In genomic region chr16:72787130-72787518, GRCh38 we compare ENCODE assay signal across 8 cellular contexts.
A peak's percentile ranks its signal among the peaks of the same experiment; 100 is the strongest.
DNase-seq lines count a peak whose midpoint lies in the region; ATAC-seq and TF ChIP-seq lines count a peak whose summit lies in the region.

No MANE protein-coding gene starts in this region.

- H3K4me3 ChIP-seq in GM23248 (peak overlapping the region; percentile 67), smooth muscle cell (peak overlapping the region; percentile 59)

- H3K9me3 ChIP-seq in GM23248 (ENCODE audit: low read depth), result no peaks in the 10 kb centered on the region
- no peaks in the 10 kb centered on the region for H3K9me3 ChIP-seq in T-helper 17 cell (ENCODE audit: control insufficient read depth, low read length, poor library complexity, severe bottlenecking)
- H3K9me3 ChIP-seq in smooth muscle cell (replicated peaks; ENCODE audit: low read depth), result no peaks in the 10 kb centered on the region

- H2AFZ ChIP-seq in GM23248 (peak overlapping the region; percentile 81), smooth muscle cell (ENCODE audit: low read depth) (peak overlapping the region; percentile 81)

- H3K36me3 Mint-ChIP-seq in T-helper 17 cell (ENCODE audit: low read depth), result peaks cover 2% of the 10 kb centered on the region

- TF ChIP-seq CTCF in smooth muscle cell (IDR thresholded peaks at IDR 0.05; ENCODE audit: borderline replicate concordance, insufficient read depth, poor library complexity, severe bottlenecking), result no peak

- WGBS in GM23248 (ENCODE audit: low coverage in 1 of 2, low lambda C conversion rate in 2 of 2, missing lambda C conversion rate in 2 of 2), 2 experiments, result 22 to 39% methylated on average over 11 to 24 of the region's 24 CpGs
- WGBS in smooth muscle cell (ENCODE audit: low lambda C conversion rate), result 28% methylated on average over 22 of the region's 24 CpGs

- in situ Hi-C loops in GM23248 (cut with MboI), result no loop called here

- H3K27ac ChIP-seq in GM23248 (peak overlapping the region; percentile 69), smooth muscle cell (ENCODE audit: low read depth) (peak overlapping the region; percentile 84)

- ATAC-seq in T-helper 17 cell, result no peak
- peak in 1 of 2 donors; percentile 7 for ATAC-seq in left cardiac atrium

- intact Hi-C loops in left cardiac atrium (cut with DNase I), result no loop called here

- peak overlapping the region; percentile 84 for H3K9ac ChIP-seq in GM23248
- H3K9ac ChIP-seq in smooth muscle cell (ENCODE audit: low read depth), result peak overlapping the region; percentile 94

- peaks cover 20% of the 10 kb centered on the region for H3K4me1 Mint-ChIP-seq in T-helper 17 cell

- peaks cover 34% of the 10 kb centered on the region for H3K27me3 Mint-ChIP-seq in T-helper 17 cell

- no peaks in the 10 kb centered on the region for H3K9me2 ChIP-seq in GM23248 (ENCODE audit: insufficient read depth)

- H4K20me1 ChIP-seq in GM23248 (ENCODE audit: insufficient read depth), result no peaks in the 10 kb centered on the region
- H4K20me1 ChIP-seq in smooth muscle cell (ENCODE audit: low read depth), result no peaks in the 10 kb centered on the region

- H3K27me3 ChIP-seq in GM23248 (replicated peaks; ENCODE audit: insufficient read depth), result no peaks in the 10 kb centered on the region
- no peaks in the 10 kb centered on the region for H3K27me3 ChIP-seq in smooth muscle cell (ENCODE audit: low read depth)

- H3K4me2 ChIP-seq in GM23248 (ENCODE audit: unreplicated experiment) (peak overlapping the region; percentile 84), smooth muscle cell (peak overlapping the region; percentile 84)

- H3K4me1 ChIP-seq in GM23248 (ENCODE audit: insufficient read depth) (peaks cover 17% of the 10 kb centered on the region), smooth muscle cell (ENCODE audit: low read depth) (peaks cover 21% of the 10 kb centered on the region)

- peak overlapping the region; percentile 41 for H3K27ac Mint-ChIP-seq in T-helper 17 cell

- no peaks in the 10 kb centered on the region for H3K36me3 ChIP-seq in GM23248 (ENCODE audit: low read depth)
- H3K36me3 ChIP-seq in smooth muscle cell (ENCODE audit: low read depth), result no peaks in the 10 kb centered on the region

- H3F3A ChIP-seq in GM23248 (ENCODE audit: insufficient read depth) (no peaks in the 10 kb centered on the region), smooth muscle cell (ENCODE audit: low read depth) (no peaks in the 10 kb centered on the region)

- DNase-seq in GM23248, result no peak
- DNase-seq in T-helper 17 cell, result no peak
- DNase-seq in left cardiac atrium, result peak; percentile 20
- DNase-seq in smooth muscle cell (lab: John Stamatoyannopoulos, UW; ENCODE audit: unreplicated experiment), result no peak
- DNase-seq in cerebellar cortex (ENCODE audit: low spot score), result no peak
- DNase-seq in Kasumi-1 (lab: John Stamatoyannopoulos, UW), result no peak
- no peak for DNase-seq in NCI-H2107 treated with DMSO at 0.1 percent for 48 hours (lab: John Stamatoyannopoulos, UW; ENCODE audit: unreplicated experiment)
- no peak for DNase-seq in CD1c-positive myeloid dendritic cell (ENCODE audit: extremely low spot score)

- H3K79me2 ChIP-seq in GM23248 (ENCODE audit: insufficient read depth) (no peaks in the 10 kb centered on the region), smooth muscle cell (ENCODE audit: low read depth) (no peaks in the 10 kb centered on the region)

- peak overlapping the region; percentile 93 for H3K4me3 Mint-ChIP-seq in T-helper 17 cell
